In the genomic region with DNA sequence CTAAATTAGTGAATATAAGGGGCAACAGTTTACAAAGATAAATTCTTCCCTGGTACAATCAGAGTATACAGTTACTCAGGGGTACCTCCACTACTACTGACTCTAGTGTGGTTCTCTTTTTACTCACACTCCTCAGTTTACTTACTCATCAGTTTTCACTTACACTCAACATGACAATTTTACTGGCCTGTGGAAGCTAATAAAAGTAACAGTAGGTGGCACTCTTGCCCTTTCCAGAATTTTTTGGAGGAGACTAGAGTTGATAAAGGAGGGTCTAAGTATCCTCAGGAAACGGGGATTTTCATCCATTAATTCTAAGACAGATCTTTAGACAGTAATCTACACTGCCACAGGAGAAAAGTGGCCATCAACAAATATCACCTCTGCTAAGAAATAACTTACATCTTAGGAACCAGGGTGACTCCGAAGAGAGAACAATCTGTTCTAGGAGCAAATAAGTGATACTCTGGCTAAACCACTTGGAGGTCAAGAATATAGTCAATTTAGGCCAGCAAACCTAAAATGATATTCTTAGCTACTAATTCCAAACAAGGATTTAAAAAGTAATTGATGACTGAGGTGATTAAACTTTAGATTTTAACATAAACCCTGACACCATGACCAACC, we compare ENCODE assay signal across 9 cellular contexts.
A peak's percentile ranks its signal among the peaks of the same experiment; 100 is the strongest.
DNase-seq lines count a peak whose midpoint lies in the region; ATAC-seq and TF ChIP-seq lines count a peak whose summit lies in the region.
"Had no signal": no experiment of that assay in that cellular context is flagged by ENCODE, and none has a peak within 500 bp of the region (broad histone marks: within the 10 kb centered on the region; RNA-seq: fewer than 3 reads in every experiment).

No MANE protein-coding gene starts in this region.

- TF ChIP-seq CTCF in LNCAP (IDR thresholded peaks at IDR 0.05) (peak; percentile 57), fibroblast of villous mesenchyme (IDR thresholded peaks at IDR 0.05; ENCODE audit: insufficient read depth, low read depth, low read length) (peak; percentile 77), omental fat pad (IDR thresholded peaks at IDR 0.05) (no peak)

- H3K4me3 ChIP-seq in fibroblast of villous mesenchyme (ENCODE audit: low read depth, low read length) = no peak overlapping the region

- no peaks in the 10 kb centered on the region for H3K27me3 Mint-ChIP-seq in activated CD4-positive, alpha-beta T cell treated with anti-CD3 and anti-CD28 coated beads, Interleukin-2, amount 10 ng/mL, durations not matched to agents 24 days and 14 days
- no peaks in the 10 kb centered on the region for H3K27me3 Mint-ChIP-seq in T-helper 17 cell
- H3K27me3 Mint-ChIP-seq: central memory CD8-positive, alpha-beta T cell had no signal

- H3K9me3 ChIP-seq in T-helper 17 cell (ENCODE audit: control insufficient read depth, low read length, poor library complexity, severe bottlenecking) = no peaks in the 10 kb centered on the region

- peak; percentile 57 for ATAC-seq in T-helper 17 cell
- ATAC-seq in omental fat pad (ENCODE audit: low FRiP score) = peak; percentile 80
- no peak for ATAC-seq in GM19023 (IDR thresholded peaks at IDR 0.05; ENCODE audit: unreplicated experiment)

- intact Hi-C loops in activated CD4-positive, alpha-beta T cell treated with anti-CD3 and anti-CD28 coated beads, Interleukin-2, amount 10 ng/mL, durations not matched to agents 24 days and 14 days (cut with micrococcal nuclease) = loop anchor here (1.0 to 10.0 kb wide), 4 partner anchors 61 to 409 kb away; partner anchors contain the start of gene ATL2

- H3K4me3 Mint-ChIP-seq in activated CD4-positive, alpha-beta T cell treated with anti-CD3 and anti-CD28 coated beads, Interleukin-2, amount 10 ng/mL, durations not matched to agents 24 days and 14 days = no peak overlapping the region
- H3K4me3 Mint-ChIP-seq in T-helper 17 cell = no peak overlapping the region
- H3K4me3 Mint-ChIP-seq: central memory CD8-positive, alpha-beta T cell had no signal

- DNase-seq in activated CD4-positive, alpha-beta T cell treated with anti-CD3 and anti-CD28 coated beads, Interleukin-2, amount 10 ng/mL, durations not matched to agents 24 days and 14 days = peak; percentile 81
- no peak for DNase-seq in activated CD4-positive, alpha-beta T cell treated with anti-CD3 and anti-CD28 coated beads for 48 hours
- DNase-seq in T-helper 17 cell (peak in 1 of 3 donors; percentile 13), fibroblast of villous mesenchyme (ENCODE audit: low read depth) (peak; percentile 61), omental fat pad (ENCODE audit: low spot score) (no peak), occipital lobe (lab: John Stamatoyannopoulos, UW) (no peak)

- no peak overlapping the region for H3K27ac Mint-ChIP-seq in activated CD4-positive, alpha-beta T cell treated with anti-CD3 and anti-CD28 coated beads, Interleukin-2, amount 10 ng/mL, durations not matched to agents 24 days and 14 days
- H3K27ac Mint-ChIP-seq in T-helper 17 cell = peak overlapping the region; percentile 1

- H3K9me3 Mint-ChIP-seq in activated CD4-positive, alpha-beta T cell treated with anti-CD3 and anti-CD28 coated beads, Interleukin-2, amount 10 ng/mL, durations not matched to agents 24 days and 14 days = no peaks in the 10 kb centered on the region
- H3K9me3 Mint-ChIP-seq: central memory CD8-positive, alpha-beta T cell had no signal

- H3K36me3 Mint-ChIP-seq in activated CD4-positive, alpha-beta T cell treated with anti-CD3 and anti-CD28 coated beads, Interleukin-2, amount 10 ng/mL, durations not matched to agents 24 days and 14 days (ENCODE audit: low read depth) = peaks cover 50% of the 10 kb centered on the region
- H3K36me3 Mint-ChIP-seq in T-helper 17 cell (ENCODE audit: low read depth) = no peaks in the 10 kb centered on the region

- peaks cover 13% of the 10 kb centered on the region for H3K4me1 Mint-ChIP-seq in activated CD4-positive, alpha-beta T cell treated with anti-CD3 and anti-CD28 coated beads, Interleukin-2, amount 10 ng/mL, durations not matched to agents 24 days and 14 days
- no peaks in the 10 kb centered on the region for H3K4me1 Mint-ChIP-seq in T-helper 17 cell
- H3K4me1 Mint-ChIP-seq: central memory CD8-positive, alpha-beta T cell had no signal

Comparison
In these comparisons a context has a peak if more than half of its experiments do, and no peak if none do; other contexts are left out.
1. DNase-seq: peak in activated CD4-positive, alpha-beta T cell treated with anti-CD3 and anti-CD28 coated beads, Interleukin-2, amount 10 ng/mL, durations not matched to agents 24 days and 14 days (single experiment) and fibroblast of villous mesenchyme (single experiment); none in activated CD4-positive, alpha-beta T cell treated with anti-CD3 and anti-CD28 coated beads for 48 hours (single experiment), omental fat pad (single experiment) and occipital lobe (single experiment).
2. CTCF ChIP-seq: peak in LNCAP (single experiment) and fibroblast of villous mesenchyme (single experiment); none in omental fat pad (0 of 3).